In the genomic region with DNA sequence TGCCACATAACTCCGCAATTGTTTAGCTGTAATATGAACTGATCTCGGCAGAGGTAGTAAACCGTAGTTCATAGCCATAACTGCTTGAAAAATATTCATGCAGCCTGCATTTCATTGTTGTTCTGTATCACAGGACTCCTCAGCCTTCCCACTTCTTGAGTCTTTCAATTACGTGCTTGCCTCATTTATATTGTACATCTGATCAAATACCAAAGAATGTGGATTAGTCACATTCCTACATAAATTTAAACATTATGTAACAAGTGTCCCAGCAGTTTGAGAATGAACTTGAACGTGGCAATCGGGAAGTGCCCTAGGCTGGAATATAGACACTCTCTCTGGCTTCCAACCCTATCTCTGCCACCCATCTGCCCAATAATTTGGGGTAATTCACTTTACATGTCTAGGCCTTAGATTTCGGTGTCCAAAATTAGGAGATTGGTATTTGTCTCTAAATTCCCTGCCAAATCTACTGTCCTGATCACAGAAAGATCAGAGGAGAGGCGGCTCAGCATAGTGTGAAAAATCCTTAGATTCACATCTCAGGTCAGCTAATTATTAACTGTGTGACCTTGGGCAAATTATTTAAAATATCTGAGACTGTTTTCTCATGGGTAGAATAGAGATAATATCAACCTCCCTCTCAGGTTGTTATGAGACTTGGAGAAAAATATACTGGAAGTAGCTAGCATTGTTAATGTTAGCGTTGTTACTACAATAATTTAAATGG, we compare ENCODE assay signal across 18 cellular contexts.
DNase-seq lines count a peak whose midpoint lies in the region; ATAC-seq and TF ChIP-seq lines count a peak whose summit lies in the region.
"Had no signal": no experiment of that assay in that cellular context is flagged by ENCODE, and none has a peak within 500 bp of the region (broad histone marks: within the 10 kb centered on the region; RNA-seq: fewer than 3 reads in every experiment).

No MANE protein-coding gene starts in this region.

- peaks cover 2% of the 10 kb centered on the region for H3K36me3 Mint-ChIP-seq in activated CD4-positive, alpha-beta T cell treated with anti-CD3 and anti-CD28 coated beads for 36 hours (ENCODE audit: low read depth)
- H3K36me3 Mint-ChIP-seq: activated naive CD4-positive, alpha-beta T cell treated with anti-CD3 and anti-CD28 coated beads, Interleukin-2, amount 50 U/mL, for 24 hours; stimulated activated naive B cell treated with anti-CD40 and anti-IgM and Interleukin-4, amounts not matched to agents 10 μg/mL and 1 μg/mL and 100 μg/mL, for 72 hours had no signal

- H3K27me3 ChIP-seq in HAP-1 (ENCODE audit: low read depth) (no peaks in the 10 kb centered on the region), adipocyte (replicated peaks; ENCODE audit: control insufficient read depth, insufficient read depth, low read length) (no peaks in the 10 kb centered on the region), foreskin keratinocyte (no peaks in the 10 kb centered on the region), aorta (ENCODE audit: control insufficient read depth in 1 of 2, insufficient read depth in 2 of 2, low read length in 1 of 2) (no peaks in the 10 kb centered on the region)
- H3K27me3 ChIP-seq: cardiac muscle cell, pancreas, tibial artery had no signal

- CTCF ChIA-PET in activated CD4-positive, alpha-beta T cell treated with anti-CD3 and anti-CD28 coated beads for 36 hours (lab: Charles Lee), result interaction anchor here (0.7 to 0.9 kb wide), 2 partner anchors 494 to 575 kb away, joined by 3 read pairs; no protein-coding TSS in a partner anchor

- WGBS in aorta, 2 donors, result 86 to 88% methylated on average over 9 of the region's 9 CpGs

- no peak for TF ChIP-seq CTCF in foreskin keratinocyte (conservative IDR thresholded peaks at IDR 0.05)

- no peaks in the 10 kb centered on the region for H3K9me3 Mint-ChIP-seq in activated CD4-positive, alpha-beta T cell treated with anti-CD3 and anti-CD28 coated beads for 36 hours (ENCODE audit: low read depth)
- H3K9me3 Mint-ChIP-seq: activated naive CD4-positive, alpha-beta T cell treated with anti-CD3 and anti-CD28 coated beads, Interleukin-2, amount 50 U/mL, for 24 hours; IgD-negative memory B cell; stimulated activated naive B cell treated with anti-CD40 and anti-IgM and Interleukin-4, amounts not matched to agents 10 μg/mL and 1 μg/mL and 100 μg/mL, for 72 hours had no signal

- peaks cover 13% of the 10 kb centered on the region for H3K27me3 Mint-ChIP-seq in activated CD4-positive, alpha-beta T cell treated with anti-CD3 and anti-CD28 coated beads for 36 hours
- H3K27me3 Mint-ChIP-seq: IgD-negative memory B cell had no signal

- POLR2A ChIA-PET in activated CD4-positive, alpha-beta T cell treated with anti-CD3 and anti-CD28 coated beads for 36 hours (lab: Charles Lee), result no interaction called here

- intact Hi-C loops in activated CD4-positive, alpha-beta T cell treated with anti-CD3 and anti-CD28 coated beads for 36 hours (cut with DNase I, micrococcal nuclease), result loop anchor here (10.0 kb wide), 2 partner anchors 564 to 934 kb away; partner anchors contain the start of genes CDC37L1 (in 1 of the 2) and GLIS3 (in 1 of the 2)
- intact Hi-C loops in aorta (cut with DNase I), result no loop called here

- H3K4me3 Mint-ChIP-seq in activated CD4-positive, alpha-beta T cell treated with anti-CD3 and anti-CD28 coated beads for 36 hours, result no peak overlapping the region
- H3K4me3 Mint-ChIP-seq: activated naive CD4-positive, alpha-beta T cell treated with anti-CD3 and anti-CD28 coated beads, Interleukin-2, amount 50 U/mL, for 24 hours; activated T-cell treated with anti-CD3 and anti-CD28 coated beads, Interleukin-2, amount 50 U/mL, for 24 hours; B cell; IgD-negative memory B cell; stimulated activated naive B cell treated with anti-CD40 and anti-IgM and Interleukin-4, amounts not matched to agents 10 μg/mL and 1 μg/mL and 100 μg/mL, for 72 hours had no signal

- peaks cover 16% of the 10 kb centered on the region for H3K4me1 Mint-ChIP-seq in activated CD4-positive, alpha-beta T cell treated with anti-CD3 and anti-CD28 coated beads for 36 hours
- H3K4me1 Mint-ChIP-seq: B cell; IgD-negative memory B cell; stimulated activated naive B cell treated with anti-CD40 and anti-IgM and Interleukin-4, amounts not matched to agents 10 μg/mL and 1 μg/mL and 100 μg/mL, for 72 hours had no signal

- ATAC-seq in foreskin keratinocyte, result peak; percentile 84
- ATAC-seq in activated CD4-positive, alpha-beta T cell treated with anti-CD3 and anti-CD28 coated beads for 36 hours, result no peak
- no peak for ATAC-seq in aorta (ENCODE audit: low FRiP score)
- ATAC-seq in HG03442 (IDR thresholded peaks at IDR 0.05; ENCODE audit: unreplicated experiment), result no peak
- ATAC-seq: stimulated activated naive B cell treated with anti-CD40 and anti-IgM and Interleukin-4, amounts not matched to agents 10 μg/mL and 1 μg/mL and 100 μg/mL, for 72 hours had no signal

- DNase-seq in HAP-1 (ENCODE audit: low spot score in 2 of 2) (peak; percentile 36 to 79), adipocyte (ENCODE audit: low read depth) (peak; percentile 23), foreskin keratinocyte (peak; percentile 71 to 81), renal cortical epithelial cell (ENCODE audit: low read depth) (peak; percentile 92), aorta (no peak)
- no peak for DNase-seq in activated CD4-positive, alpha-beta T cell treated with anti-CD3 and anti-CD28 coated beads for 36 hours
- no peak for DNase-seq in stimulated activated CD4-positive, alpha-beta T cell treated with anti-CD3 and anti-CD28 coated beads, Interleukin-2, amount 100 ng/mL, for 48 hours
- DNase-seq: activated CD4-positive, alpha-beta T cell treated with anti-CD3 and anti-CD28 coated beads, Interleukin-2, amount 50 U/mL, for 48 hours; activated T-cell treated with anti-CD3 and anti-CD28 coated beads, Interleukin-2, amount 50 U/mL, for 24 hours; NCI-H526 treated with DMSO at 0.1 percent for 48 hours; pancreas; stimulated activated naive B cell treated with anti-CD40 and anti-IgM and Interleukin-4, amounts not matched to agents 10 μg/mL and 1 μg/mL and 100 μg/mL, for 72 hours; tibial artery had no signal

- H3K27ac ChIP-seq in foreskin keratinocyte, result no peak overlapping the region
- no peak overlapping the region for H3K27ac ChIP-seq in aorta (ENCODE audit: low read depth in 1 of 2, low read length in 2 of 2)
- H3K27ac ChIP-seq: cardiac muscle cell, tibial artery had no signal

- in situ Hi-C loops in HAP-1 (cut with MboI; ENCODE audit: low sequenced_read_pairs), result loop anchor here (25.0 kb wide), 1 partner anchor 596 kb away; no protein-coding TSS in a partner anchor

- H3K4me3 ChIP-seq in HAP-1, result no peak overlapping the region
- H3K4me3 ChIP-seq in adipocyte (ENCODE audit: low read length), result no peak overlapping the region
- H3K4me3 ChIP-seq in aorta (ENCODE audit: low read length in 2 of 2), result no peak overlapping the region
- H3K4me3 ChIP-seq: cardiac muscle cell, pancreas, tibial artery had no signal

- H3K36me3 ChIP-seq in HAP-1 (replicated peaks), result no peaks in the 10 kb centered on the region
- H3K36me3 ChIP-seq in adipocyte (ENCODE audit: control insufficient read depth, insufficient read depth, low read length, severe bottlenecking), result no peaks in the 10 kb centered on the region
- no peaks in the 10 kb centered on the region for H3K36me3 ChIP-seq in aorta (ENCODE audit: control insufficient read depth in 1 of 2, insufficient read depth in 2 of 2, low read length in 1 of 2)
- H3K36me3 ChIP-seq: cardiac muscle cell, pancreas, tibial artery had no signal

- no peak overlapping the region for H3K9ac ChIP-seq in adipocyte (ENCODE audit: low read length)

- H3K9me3 ChIP-seq in HAP-1 (no peaks in the 10 kb centered on the region), adipocyte (ENCODE audit: control insufficient read depth, low read length) (no peaks in the 10 kb centered on the region), aorta (ENCODE audit: control insufficient read depth, low read length) (no peaks in the 10 kb centered on the region)
- H3K9me3 ChIP-seq: pancreas, tibial artery had no signal

- H3K27ac Mint-ChIP-seq in activated CD4-positive, alpha-beta T cell treated with anti-CD3 and anti-CD28 coated beads for 36 hours, result no peak overlapping the region
- H3K27ac Mint-ChIP-seq: activated naive CD4-positive, alpha-beta T cell treated with anti-CD3 and anti-CD28 coated beads, Interleukin-2, amount 50 U/mL, for 24 hours; activated T-cell treated with anti-CD3 and anti-CD28 coated beads, Interleukin-2, amount 50 U/mL, for 24 hours; B cell; IgD-negative memory B cell; stimulated activated naive B cell treated with anti-CD40 and anti-IgM and Interleukin-4, amounts not matched to agents 10 μg/mL and 1 μg/mL and 100 μg/mL, for 72 hours had no signal

- H3K4me1 ChIP-seq in HAP-1 (peaks cover 15% of the 10 kb centered on the region), adipocyte (ENCODE audit: control insufficient read depth, insufficient read depth, low read length) (peaks cover 18% of the 10 kb centered on the region), foreskin keratinocyte (peaks cover 20% of the 10 kb centered on the region), aorta (ENCODE audit: control insufficient read depth in 1 of 2, insufficient read depth in 2 of 2, low read length in 2 of 2) (no peaks in the 10 kb centered on the region)
- H3K4me1 ChIP-seq: tibial artery had no signal

Comparison
In these comparisons a context has a peak if more than half of its experiments do, and no peak if none do; other contexts are left out.
1. DNase-seq: peak in HAP-1 (2 of 2), adipocyte (single experiment), foreskin keratinocyte (2 of 2) and renal cortical epithelial cell (single experiment); none in activated CD4-positive, alpha-beta T cell treated with anti-CD3 and anti-CD28 coated beads for 36 hours (single experiment), aorta (0 of 2) and stimulated activated CD4-positive, alpha-beta T cell treated with anti-CD3 and anti-CD28 coated beads, Interleukin-2, amount 100 ng/mL, for 48 hours (0 of 2).
2. intact Hi-C loops: an anchor here in activated CD4-positive, alpha-beta T cell treated with anti-CD3 and anti-CD28 coated beads for 36 hours (10.0 kb wide); none called in aorta.